Comparison of ENCODE assay signal across 18 cellular contexts in the genomic region with DNA sequence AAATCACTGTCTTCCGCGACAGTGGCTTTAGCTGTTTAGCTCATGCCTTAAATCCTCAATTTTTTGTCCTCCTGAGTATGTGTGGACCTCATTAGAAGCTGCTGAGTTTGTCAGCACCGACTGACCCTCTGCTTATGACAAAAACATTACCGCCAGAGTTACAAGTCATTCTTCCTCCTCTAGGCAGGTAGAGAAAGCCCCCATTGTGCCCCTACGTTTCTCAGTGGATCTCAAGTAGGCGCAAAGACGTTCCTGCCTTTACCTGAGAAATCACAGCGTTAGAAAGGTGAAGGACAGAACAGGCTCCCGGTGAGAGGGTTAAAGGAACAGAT.
DNase-seq lines count a peak whose midpoint lies in the region; ATAC-seq and TF ChIP-seq lines count a peak whose summit lies in the region.
"Had no signal": no experiment of that assay in that cellular context is flagged by ENCODE, and none has a peak within 500 bp of the region (broad histone marks: within the 10 kb centered on the region; RNA-seq: fewer than 3 reads in every experiment).

No MANE protein-coding gene starts in this region.

- intact Hi-C loops in Calu3 (cut with micrococcal nuclease; ENCODE audit: unreplicated experiment) (loop anchor here (1.0 kb wide), 1 partner anchor 216 kb away; no protein-coding TSS in a partner anchor), HCT116 (cut with micrococcal nuclease) (loop anchor here (1.0 kb wide), 2 partner anchors 208 to 216 kb away; no protein-coding TSS in a partner anchor)

- H3K79me2 ChIP-seq in HCT116 (ENCODE audit: insufficient read depth, low read length) = no peaks in the 10 kb centered on the region
- H3K79me2 ChIP-seq in neural progenitor cell (ENCODE audit: low read depth) = no peaks in the 10 kb centered on the region

- TF ChIP-seq RAD21 in HCT116 (IDR thresholded peaks at IDR 0.05; ENCODE audit: low read depth) = no peak

- H2AFZ ChIP-seq in HCT116 (ENCODE audit: low read depth, low read length, poor library complexity, severe bottlenecking) (no peak overlapping the region), neural progenitor cell (replicated peaks) (peak overlapping the region; percentile 93)

- H3K9me3 Mint-ChIP-seq in Calu3 (ENCODE audit: low read depth, unreplicated experiment) = no peaks in the 10 kb centered on the region
- H3K9me3 Mint-ChIP-seq in neural progenitor cell = peaks cover 4% of the 10 kb centered on the region
- H3K9me3 Mint-ChIP-seq in effector memory CD8-positive, alpha-beta T cell = peaks cover 0 to 1% of the 10 kb centered on the region in 2 donors

- RAD21 ChIA-PET in HCT116 (lab: Charles Lee; ENCODE audit: low non-redundant PET in 1 of 2, low total read pairs in 2 of 2, uncharacterized antibody in 2 of 2, unreplicated experiment in 2 of 2) = no interaction called here

- H3K4me1 Mint-ChIP-seq in Calu3 (ENCODE audit: low read depth, unreplicated experiment) = peaks cover 12% of the 10 kb centered on the region
- no peaks in the 10 kb centered on the region for H3K4me1 Mint-ChIP-seq in neural progenitor cell
- no peaks in the 10 kb centered on the region for H3K4me1 Mint-ChIP-seq in effector memory CD8-positive, alpha-beta T cell (ENCODE audit: low read depth in 2 of 2)

- no peaks in the 10 kb centered on the region for H3K27me3 ChIP-seq in HCT116 (ENCODE audit: insufficient read depth, low read length)
- peaks cover 3% of the 10 kb centered on the region for H3K27me3 ChIP-seq in neural progenitor cell
- H3K27me3 ChIP-seq: BLaER1 had no signal

- no peaks in the 10 kb centered on the region for H3K9me2 ChIP-seq in HCT116 (ENCODE audit: insufficient read depth)

- no peak overlapping the region for H3K4me2 ChIP-seq in HCT116 (ENCODE audit: low read length)
- no peak overlapping the region for H3K4me2 ChIP-seq in neural progenitor cell
- H3K4me2 ChIP-seq: BLaER1 had no signal

- H3K27ac Mint-ChIP-seq in Calu3 (ENCODE audit: unreplicated experiment) (peak overlapping the region; percentile 36), neural progenitor cell (no peak overlapping the region)
- no peak overlapping the region for H3K27ac Mint-ChIP-seq in effector memory CD8-positive, alpha-beta T cell

- TF ChIP-seq POLR2A in HCT116 (IDR thresholded peaks at IDR 0.05; ENCODE audit: borderline replicate concordance, extremely low read depth, insufficient read depth, insufficient read length) = no peak

- H3F3A ChIP-seq in neural progenitor cell (ENCODE audit: low read depth) = no peaks in the 10 kb centered on the region

- POLR2A ChIA-PET in HCT116 (lab: Charles Lee) = no interaction called here

- CTCF ChIA-PET in Calu3 (lab: Charles Lee) = interaction anchor here (1.1 to 1.6 kb wide), 3 partner anchors 20 to 216 kb away, joined by 3 to 9 read pairs (median 5); no protein-coding TSS in a partner anchor
- CTCF ChIA-PET in HCT116 (lab: Charles Lee) = interaction anchor here (1.5 to 2.4 kb wide), 3 partner anchors 142 to 216 kb away, joined by 4 to 24 read pairs (median 15); no protein-coding TSS in a partner anchor

- H3K36me3 ChIP-seq in HCT116 (ENCODE audit: control insufficient read depth in 1 of 2, insufficient read depth in 2 of 2, low read length in 2 of 2) (no peaks in the 10 kb centered on the region), neural progenitor cell (no peaks in the 10 kb centered on the region)
- H3K36me3 ChIP-seq: BLaER1 had no signal

- no peaks in the 10 kb centered on the region for H3K36me3 Mint-ChIP-seq in Calu3 (ENCODE audit: insufficient read depth, unreplicated experiment)
- H3K36me3 Mint-ChIP-seq in neural progenitor cell = no peaks in the 10 kb centered on the region
- H3K36me3 Mint-ChIP-seq in effector memory CD8-positive, alpha-beta T cell (ENCODE audit: insufficient read depth) = no peaks in the 10 kb centered on the region

- BruUV-seq in Calu3 (replicated peaks; lab: Mats Ljungman, UMichigan) = no TSS peak
- BruUV-seq in HCT116 (replicated peaks; lab: Mats Ljungman, UMichigan) = no TSS peak

- DNase-seq in Calu3 (no peak), HCT116 (ENCODE audit: low read depth, low spot score) (no peak), neural progenitor cell (ENCODE audit: low spot score) (no peak), NCI-H748 treated with DMSO at 0.1 percent for 48 hours (lab: John Stamatoyannopoulos, UW) (no peak)
- DNase-seq in effector memory CD8-positive, alpha-beta T cell = no peak
- DNase-seq in activated naive CD4-positive, alpha-beta T cell treated with anti-CD3 and anti-CD28 coated beads, Interleukin-2, amount 50 U/mL, for 16 hours = no peak
- DNase-seq: DMS 273 treated with DMSO at 0.1 percent for 48 hours, GF-D8, NCI-H1436, NCI-H2029 treated with DMSO at 0.1 percent for 48 hours, NCI-H2171 treated with DMSO at 0.1 percent for 48 hours, SHP77 treated with DMSO at 0.1 percent for 48 hours had no signal

- no peaks in the 10 kb centered on the region for H3K9me3 ChIP-seq in HCT116 (ENCODE audit: control insufficient read depth in 1 of 2, insufficient read depth in 1 of 2, low read depth in 1 of 2, low read length in 2 of 2)
- H3K9me3 ChIP-seq in neural progenitor cell (ENCODE audit: low read depth) = no peaks in the 10 kb centered on the region

- H3K27ac ChIP-seq in HCT116 (ENCODE audit: low read depth, low read length) (no peak overlapping the region), VCaP (no peak overlapping the region), neural progenitor cell (no peak overlapping the region)
- H3K27ac ChIP-seq: BLaER1, HL-60 had no signal

- H3K9ac ChIP-seq in HCT116 (ENCODE audit: low read length) (no peak overlapping the region), neural progenitor cell (no peak overlapping the region)
- H3K9ac ChIP-seq: BLaER1 had no signal

- peaks cover 40% of the 10 kb centered on the region for H3K27me3 Mint-ChIP-seq in Calu3 (ENCODE audit: unreplicated experiment)
- H3K27me3 Mint-ChIP-seq in neural progenitor cell (ENCODE audit: insufficient read depth, low read depth) = peaks cover 4% of the 10 kb centered on the region
- peaks cover 10 to 28% of the 10 kb centered on the region in 2 donors for H3K27me3 Mint-ChIP-seq in effector memory CD8-positive, alpha-beta T cell

- H3K4me1 ChIP-seq in HCT116 (ENCODE audit: control insufficient read depth in 1 of 2, insufficient read depth in 2 of 2, low read length in 2 of 2) (no peaks in the 10 kb centered on the region; a peak in 1 of 4 replicates), neural progenitor cell (no peaks in the 10 kb centered on the region)
- H3K4me1 ChIP-seq: BLaER1 had no signal

- TF ChIP-seq CTCF in Calu3 (IDR thresholded peaks at IDR 0.05; ENCODE audit: unreplicated experiment) = no peak
- no peak for TF ChIP-seq CTCF in HCT116 (IDR thresholded peaks at IDR 0.05 in 2 of 3, conservative IDR thresholded peaks at IDR 0.05 in 1 of 3; ENCODE audit: borderline replicate concordance in 1 of 3, insufficient read depth in 1 of 3, low read depth in 2 of 3, low read length in 2 of 3)
- TF ChIP-seq CTCF in VCaP (conservative IDR thresholded peaks at IDR 0.05) = peak; percentile 33
- TF ChIP-seq CTCF in neural progenitor cell (IDR thresholded peaks at IDR 0.05) = no peak

- H3K4me3 Mint-ChIP-seq in Calu3 (ENCODE audit: low read depth, unreplicated experiment) (no peak overlapping the region), neural progenitor cell (no peak overlapping the region)
- H3K4me3 Mint-ChIP-seq in effector memory CD8-positive, alpha-beta T cell = no peak overlapping the region

- H4K20me1 ChIP-seq in HCT116 (ENCODE audit: insufficient read depth) (no peaks in the 10 kb centered on the region), neural progenitor cell (ENCODE audit: low read depth) (no peaks in the 10 kb centered on the region)
- H4K20me1 ChIP-seq: BLaER1 had no signal

- ATAC-seq in HCT116 = peak; percentile 26
- no peak for ATAC-seq in effector memory CD8-positive, alpha-beta T cell (replicated peaks)
- ATAC-seq in HG02938 (IDR thresholded peaks at IDR 0.05; ENCODE audit: unreplicated experiment) = no peak
- ATAC-seq: SK-N-SH treated with all-trans-retinoic acid at 6 μM for 48 hours had no signal

- H3K4me3 ChIP-seq in HCT116 (replicated peaks in 1 of 2; ENCODE audit: low read depth in 1 of 2, low read length in 2 of 2) (no peak overlapping the region), neural progenitor cell (no peak overlapping the region)
- H3K4me3 ChIP-seq: BLaER1, K562 had no signal

TF ChIP-seq in HCT116, 20 proteins besides CTCF, POLR2A, EP300 and RAD21 (continues in another document):
- no peak for TF ChIP-seq EZH2phosphoT487 (IDR thresholded peaks at IDR 0.05; ENCODE audit: borderline replicate concordance)
- TF ChIP-seq SP1 (IDR thresholded peaks at IDR 0.05; ENCODE audit: low read depth) = no peak
- no peak for TF ChIP-seq POLR2AphosphoS5 (IDR thresholded peaks at IDR 0.05; ENCODE audit: low read depth, low read length)
- TF ChIP-seq ELF1 (IDR thresholded peaks at IDR 0.05; ENCODE audit: borderline replicate concordance, low read depth) = no peak
- TF ChIP-seq ZNF274 (IDR thresholded peaks at IDR 0.05; ENCODE audit: low read depth, low read length) = no peak
- no peak for TF ChIP-seq YY1 (IDR thresholded peaks at IDR 0.05; ENCODE audit: extremely low read depth, insufficient replicate concordance, low read depth, low read length)
- no peak for TF ChIP-seq SRF (IDR thresholded peaks at IDR 0.05; ENCODE audit: low read depth)
- no peak for TF ChIP-seq CEBPB (IDR thresholded peaks at IDR 0.05; ENCODE audit: low read depth)
- no peak for TF ChIP-seq FOSL1 (IDR thresholded peaks at IDR 0.05; ENCODE audit: low read depth)
